Comparison of ENCODE assay signal across 2 cellular contexts in the genomic region with DNA sequence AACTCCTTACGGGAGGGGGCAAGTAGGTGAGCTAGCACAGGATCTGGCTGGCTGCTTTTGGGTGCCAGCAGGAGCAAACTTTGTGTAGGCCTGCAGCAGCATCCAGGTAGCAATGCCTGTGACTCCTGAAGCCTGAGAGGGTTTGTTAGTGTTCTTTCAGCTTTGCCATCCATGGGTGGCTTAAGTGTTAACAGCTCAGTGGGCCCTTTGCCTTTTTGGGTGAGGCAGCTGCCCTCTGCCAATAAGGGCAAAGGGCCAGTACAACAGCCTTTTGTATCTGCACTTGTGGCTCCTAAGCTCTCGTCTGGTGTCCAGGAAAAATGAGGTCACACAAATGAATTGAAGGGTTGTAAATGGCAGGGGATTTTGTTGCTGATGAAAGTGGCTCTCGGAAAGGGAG.
TF ChIP-seq lines count a peak whose summit lies in the region.

No MANE protein-coding gene starts in this region.

TF ChIP-seq in HepG2, 621 proteins besides CTCF, POLR2A, EP300 and RAD21:
- TF ChIP-seq ZNF788 (CRISPR knock-in tag; IDR thresholded peaks at IDR 0.05; ENCODE audit: borderline replicate concordance) (no peak), PBX3 (CRISPR knock-in tag; IDR thresholded peaks at IDR 0.05; ENCODE audit: borderline replicate concordance) (no peak), CBX2 (IDR thresholded peaks at IDR 0.05; ENCODE audit: low read depth, low read length) (no peak), CBX2 (CRISPR knock-in tag; IDR thresholded peaks at IDR 0.05; ENCODE audit: low read depth) (no peak), ZSCAN31 (CRISPR knock-in tag; IDR thresholded peaks at IDR 0.05; ENCODE audit: low read depth) (no peak), HNRNPLL (IDR thresholded peaks at IDR 0.05; ENCODE audit: low read depth, low read length, poor library complexity, severe bottlenecking) (no peak)
- TF ChIP-seq, protein P1, sequence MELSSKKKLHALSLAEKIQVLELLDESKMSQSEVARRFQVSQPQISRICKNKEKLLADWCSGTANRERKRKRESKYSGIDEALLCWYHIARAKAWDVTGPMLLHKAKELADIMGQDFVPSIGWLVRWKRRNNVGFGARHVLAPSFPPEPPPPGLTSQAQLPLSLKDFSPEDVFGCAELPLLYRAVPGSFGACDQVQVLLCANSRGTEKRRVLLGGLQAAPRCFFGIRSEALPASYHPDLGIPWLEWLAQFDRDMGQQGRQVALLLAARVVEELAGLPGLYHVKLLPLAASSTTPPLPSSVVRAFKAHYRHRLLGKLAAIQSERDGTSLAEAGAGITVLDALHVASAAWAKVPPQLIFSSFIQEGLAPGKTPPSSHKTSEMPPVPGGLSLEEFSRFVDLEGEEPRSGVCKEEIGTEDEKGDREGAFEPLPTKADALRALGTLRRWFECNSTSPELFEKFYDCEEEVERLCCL (CRISPR knock-in tag; IDR thresholded peaks at IDR 0.05; ENCODE audit: borderline replicate concordance): no peak
- TF ChIP-seq, protein P2, sequence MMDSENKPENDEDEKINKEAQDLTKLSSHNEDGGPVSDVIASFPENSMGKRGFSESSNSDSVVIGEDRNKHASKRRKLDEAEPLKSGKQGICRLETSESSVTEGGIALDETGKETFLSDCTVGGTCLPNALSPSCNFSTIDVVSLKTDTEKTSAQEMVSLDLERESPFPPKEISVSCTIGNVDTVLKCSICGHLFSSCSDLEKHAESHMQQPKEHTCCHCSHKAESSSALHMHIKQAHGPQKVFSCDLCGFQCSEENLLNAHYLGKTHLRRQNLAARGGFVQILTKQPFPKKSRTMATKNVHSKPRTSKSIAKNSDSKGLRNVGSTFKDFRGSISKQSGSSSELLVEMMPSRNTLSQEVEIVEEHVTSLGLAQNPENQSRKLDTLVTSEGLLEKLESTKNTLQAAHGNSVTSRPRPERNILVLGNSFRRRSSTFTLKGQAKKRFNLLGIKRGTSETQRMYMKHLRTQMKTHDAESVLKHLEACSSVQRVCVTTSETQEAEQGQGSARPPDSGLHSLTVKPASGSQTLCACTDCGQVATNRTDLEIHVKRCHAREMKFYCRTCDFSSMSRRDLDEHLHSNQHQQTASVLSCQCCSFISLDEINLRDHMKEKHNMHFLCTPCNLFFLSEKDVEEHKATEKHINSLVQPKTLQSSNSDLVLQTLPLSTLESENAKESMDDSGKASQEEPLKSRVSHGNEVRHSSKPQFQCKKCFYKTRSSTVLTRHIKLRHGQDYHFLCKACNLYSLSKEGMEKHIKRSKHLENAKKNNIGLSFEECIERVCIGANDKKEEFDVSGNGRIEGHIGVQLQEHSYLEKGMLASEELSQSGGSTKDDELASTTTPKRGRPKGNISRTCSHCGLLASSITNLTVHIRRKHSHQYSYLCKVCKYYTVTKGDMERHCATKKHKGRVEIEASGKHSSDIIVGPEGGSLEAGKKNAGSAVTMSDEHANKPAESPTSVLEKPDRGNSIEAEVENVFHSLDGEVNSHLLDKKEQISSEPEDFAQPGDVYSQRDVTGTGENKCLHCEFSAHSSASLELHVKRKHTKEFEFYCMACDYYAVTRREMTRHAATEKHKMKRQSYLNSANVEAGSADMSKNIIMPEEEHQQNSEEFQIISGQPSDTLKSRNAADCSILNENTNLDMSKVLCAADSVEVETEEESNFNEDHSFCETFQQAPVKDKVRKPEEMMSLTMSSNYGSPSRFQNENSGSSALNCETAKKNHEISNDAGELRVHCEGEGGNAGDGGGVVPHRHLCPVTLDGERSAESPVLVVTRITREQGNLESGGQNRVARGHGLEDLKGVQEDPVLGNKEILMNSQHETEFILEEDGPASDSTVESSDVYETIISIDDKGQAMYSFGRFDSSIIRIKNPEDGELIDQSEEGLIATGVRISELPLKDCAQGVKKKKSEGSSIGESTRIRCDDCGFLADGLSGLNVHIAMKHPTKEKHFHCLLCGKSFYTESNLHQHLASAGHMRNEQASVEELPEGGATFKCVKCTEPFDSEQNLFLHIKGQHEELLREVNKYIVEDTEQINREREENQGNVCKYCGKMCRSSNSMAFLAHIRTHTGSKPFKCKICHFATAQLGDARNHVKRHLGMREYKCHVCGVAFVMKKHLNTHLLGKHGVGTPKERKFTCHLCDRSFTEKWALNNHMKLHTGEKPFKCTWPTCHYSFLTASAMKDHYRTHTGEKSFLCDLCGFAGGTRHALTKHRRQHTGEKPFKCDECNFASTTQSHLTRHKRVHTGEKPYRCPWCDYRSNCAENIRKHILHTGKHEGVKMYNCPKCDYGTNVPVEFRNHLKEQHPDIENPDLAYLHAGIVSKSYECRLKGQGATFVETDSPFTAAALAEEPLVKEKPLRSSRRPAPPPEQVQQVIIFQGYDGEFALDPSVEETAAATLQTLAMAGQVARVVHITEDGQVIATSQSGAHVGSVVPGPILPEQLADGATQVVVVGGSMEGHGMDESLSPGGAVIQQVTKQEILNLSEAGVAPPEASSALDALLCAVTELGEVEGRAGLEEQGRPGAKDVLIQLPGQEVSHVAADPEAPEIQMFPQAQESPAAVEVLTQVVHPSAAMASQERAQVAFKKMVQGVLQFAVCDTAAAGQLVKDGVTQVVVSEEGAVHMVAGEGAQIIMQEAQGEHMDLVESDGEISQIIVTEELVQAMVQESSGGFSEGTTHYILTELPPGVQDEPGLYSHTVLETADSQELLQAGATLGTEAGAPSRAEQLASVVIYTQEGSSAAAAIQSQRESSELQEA (CRISPR knock-in tag; IDR thresholded peaks at IDR 0.05; ENCODE audit: not compliant biosample characterization): no peak

TF ChIP-seq in GM12891, 5 proteins besides CTCF, POLR2A, EP300 and RAD21:
- TF ChIP-seq POLR2AphosphoS5 (IDR thresholded peaks at IDR 0.05; ENCODE audit: low read depth, low read length) (no peak), TAF1 (IDR thresholded peaks at IDR 0.05; ENCODE audit: low read depth, low read length) (no peak), POU2F2 (IDR thresholded peaks at IDR 0.05; ENCODE audit: low read depth, low read length) (no peak), PAX5 (IDR thresholded peaks at IDR 0.05; ENCODE audit: insufficient read depth, low read length, severe bottlenecking) (no peak), SPI1 (IDR thresholded peaks at IDR 0.05; ENCODE audit: low read depth, low read length) (no peak)
